25 cellular contexts compared by ENCODE assay signal in genomic region chr18:75517286-75517685, GRCh38.
"Had no signal": no experiment of that assay in that cellular context is flagged by ENCODE, and none has a peak within 500 bp of the region (broad histone marks: within the 10 kb centered on the region; RNA-seq: fewer than 3 reads in every experiment).

No MANE protein-coding gene starts in this region.

- H3K4me1 ChIP-seq: colonic mucosa, esophagus muscularis mucosa, esophagus squamous epithelium, foreskin keratinocyte, gastrocnemius medialis, gastroesophageal sphincter, heart left ventricle, heart right ventricle had no signal

- H3K9me3 ChIP-seq: colonic mucosa, esophagus squamous epithelium, gastrocnemius medialis had no signal

- H3K9me3 Mint-ChIP-seq: effector memory CD8-positive, alpha-beta T cell had no signal

- H3K27ac ChIP-seq: colonic mucosa, coronary artery, dorsolateral prefrontal cortex, epithelial cell of prostate, esophagus muscularis mucosa, esophagus squamous epithelium, foreskin keratinocyte, gastrocnemius medialis, gastroesophageal sphincter, heart left ventricle, heart right ventricle had no signal

- H3K27ac Mint-ChIP-seq: dendritic cell treated with granulocyte-macrophage colony-stimulating factor and Interleukin-4, amounts not matched to agents 40 ng/mL and 50 ng/mL, for 4 days; effector memory CD8-positive, alpha-beta T cell; endodermal cell had no signal

- H3K4me3 ChIP-seq: colonic mucosa, coronary artery, dorsolateral prefrontal cortex, esophagus muscularis mucosa, esophagus squamous epithelium, gastrocnemius medialis, gastroesophageal sphincter, heart left ventricle, heart right ventricle had no signal

- ATAC-seq: effector memory CD8-positive, alpha-beta T cell; esophagus mucosa; foreskin keratinocyte; gastrocnemius medialis; gastroesophageal sphincter; heart left ventricle; heart right ventricle had no signal

- H3K36me3 ChIP-seq: colonic mucosa, esophagus muscularis mucosa, esophagus squamous epithelium, gastrocnemius medialis, gastroesophageal sphincter, heart left ventricle, heart right ventricle had no signal

- H3K4me3 Mint-ChIP-seq: dendritic cell treated with granulocyte-macrophage colony-stimulating factor and Interleukin-4, amounts not matched to agents 40 ng/mL and 50 ng/mL, for 4 days; effector memory CD8-positive, alpha-beta T cell; endodermal cell had no signal

- H3K4me1 Mint-ChIP-seq: endodermal cell had no signal

- DNase-seq: colonic mucosa; cortex of kidney; dermis blood vessel endothelial cell; dorsolateral prefrontal cortex; effector CD4-positive, alpha-beta T cell; effector CD8-positive, alpha-beta T cell; effector memory CD4-positive, alpha-beta T cell; effector memory CD8-positive, alpha-beta T cell; endodermal cell; erythroblast; esophagus squamous epithelium; foreskin fibroblast; foreskin keratinocyte; foreskin melanocyte; gastrocnemius medialis; glutamatergic neuron; head of caudate nucleus; heart left ventricle; heart right ventricle had no signal

- H3K27me3 ChIP-seq: colonic mucosa, dorsolateral prefrontal cortex, esophagus muscularis mucosa, esophagus squamous epithelium, gastrocnemius medialis, gastroesophageal sphincter had no signal
